Comparison of ENCODE assay signal across 10 cellular contexts in genomic region chr19:15293751-15294505, GRCh38. TPM values are rescaled to one million over a fixed set of nuclear protein-coding genes. Genes with fewer than 3 reads are reported as not detected.
DNase-seq lines count a peak whose midpoint lies in the region; ATAC-seq and TF ChIP-seq lines count a peak whose summit lies in the region.
"Had no signal": no experiment of that assay in that cellular context is flagged by ENCODE, and none has a peak within 500 bp of the region (broad histone marks: within the 10 kb centered on the region; RNA-seq: fewer than 3 reads in every experiment).

No MANE protein-coding gene starts in this region.

- H3K27me3 Mint-ChIP-seq in MCF 10A (ENCODE audit: insufficient read depth, unreplicated experiment) = no peaks in the 10 kb centered on the region
- no peaks in the 10 kb centered on the region for H3K27me3 Mint-ChIP-seq in activated naive CD8-positive, alpha-beta T cell treated with anti-CD3 and anti-CD28 coated beads, Interleukin-2, amount 10 ng/mL, durations not matched to agents 7 days and 5 days

- H3K4me3 ChIP-seq in mammary epithelial cell (replicated peaks in 1 of 3; ENCODE audit: insufficient read depth in 1 of 3, low read depth in 2 of 3, low read length in 3 of 3) = no peak overlapping the region
- no peak overlapping the region for H3K4me3 ChIP-seq in transverse colon
- H3K4me3 ChIP-seq: PC-9 had no signal

- peaks cover 46% of the 10 kb centered on the region for H4K20me1 ChIP-seq in mammary epithelial cell (ENCODE audit: insufficient read depth, low read length)

- peak overlapping the region; percentile 3 for H3K4me3 Mint-ChIP-seq in MCF 10A (ENCODE audit: unreplicated experiment)
- peak overlapping the region; percentile 45 for H3K4me3 Mint-ChIP-seq in activated naive CD8-positive, alpha-beta T cell treated with anti-CD3 and anti-CD28 coated beads, Interleukin-2, amount 10 ng/mL, durations not matched to agents 7 days and 5 days

- H3K4me2 ChIP-seq in mammary epithelial cell (ENCODE audit: insufficient read depth, low read depth, low read length) = no peak overlapping the region
- H3K4me2 ChIP-seq: PC-9 had no signal

- H3K27ac ChIP-seq in mammary epithelial cell (ENCODE audit: insufficient read depth, low read depth, low read length) (no peak overlapping the region), transverse colon (peak overlapping the region; percentile 32 to 57 (median 52))

- DNase-seq in MCF 10A (ENCODE audit: unreplicated experiment) (peak; percentile 49), mammary epithelial cell (no peak), iris pigment epithelial cell (ENCODE audit: low read depth) (peak; percentile 65), transverse colon (no peak)
- no peak for DNase-seq in activated naive CD8-positive, alpha-beta T cell treated with anti-CD3 and anti-CD28 coated beads, Interleukin-2, amount 10 ng/mL, durations not matched to agents 7 days and 5 days
- DNase-seq in effector CD4-positive, alpha-beta T cell = no peak
- DNase-seq: activated effector memory CD4-positive, alpha-beta T cell treated with anti-CD3 and anti-CD28 coated beads, Interleukin-2, amount 50 U/mL, for 16 hours; PC-9 had no signal

- no peak for TF ChIP-seq EP300 in transverse colon (IDR thresholded peaks at IDR 0.05; ENCODE audit: low read depth)

- peaks cover 62% of the 10 kb centered on the region for H3K4me1 ChIP-seq in mammary epithelial cell (ENCODE audit: insufficient read depth, low read length)
- H3K4me1 ChIP-seq in transverse colon = peaks cover 63 to 97% (median 74%) of the 10 kb centered on the region in 4 donors

- no peaks in the 10 kb centered on the region for H3K27me3 ChIP-seq in mammary epithelial cell (ENCODE audit: insufficient read depth, low read length)
- no peaks in the 10 kb centered on the region for H3K27me3 ChIP-seq in transverse colon

- peak overlapping the region; percentile 14 for H3K27ac Mint-ChIP-seq in MCF 10A (ENCODE audit: low read depth, unreplicated experiment)
- peak overlapping the region; percentile 65 for H3K27ac Mint-ChIP-seq in activated naive CD8-positive, alpha-beta T cell treated with anti-CD3 and anti-CD28 coated beads, Interleukin-2, amount 10 ng/mL, durations not matched to agents 7 days and 5 days

- no peak for ATAC-seq in activated naive CD8-positive, alpha-beta T cell treated with anti-CD3 and anti-CD28 coated beads, Interleukin-2, amount 10 ng/mL, durations not matched to agents 7 days and 5 days (ENCODE audit: low read depth)
- no peak for ATAC-seq in HG02840 (IDR thresholded peaks at IDR 0.05; ENCODE audit: low FRiP score, unreplicated experiment)
- no peak for ATAC-seq in HG03460 (IDR thresholded peaks at IDR 0.05; ENCODE audit: unreplicated experiment)

- H3K36me3 ChIP-seq in mammary epithelial cell (ENCODE audit: insufficient read depth, low read length) = peaks cover 6% of the 10 kb centered on the region
- H3K36me3 ChIP-seq in transverse colon = no peaks in the 10 kb centered on the region

- no peaks in the 10 kb centered on the region for H3K9me3 Mint-ChIP-seq in MCF 10A (ENCODE audit: unreplicated experiment)
- H3K9me3 Mint-ChIP-seq in activated naive CD8-positive, alpha-beta T cell treated with anti-CD3 and anti-CD28 coated beads, Interleukin-2, amount 10 ng/mL, durations not matched to agents 7 days and 5 days = no peaks in the 10 kb centered on the region

- dilution Hi-C loops in mammary epithelial cell (cut with HindIII; ENCODE audit: low sequenced_read_pairs) = loop anchor here (5.0 kb wide), 1 partner anchor 33 kb away; no protein-coding TSS in a partner anchor

- WGBS in mammary epithelial cell (ENCODE audit: low coverage, missing lambda C conversion rate) = 43% methylated on average over 10 of the region's 10 CpGs
- 66 to 74% methylated on average over 10 of the region's 10 CpGs for WGBS in transverse colon (ENCODE audit: low coverage in 1 of 2), 2 donors

- TF ChIP-seq POLR2A in transverse colon (IDR thresholded peaks at IDR 0.05) = no peak

- no peak overlapping the region for H3K9ac ChIP-seq in mammary epithelial cell (ENCODE audit: insufficient read depth, low read length)

- H3K79me2 ChIP-seq in mammary epithelial cell (ENCODE audit: insufficient read depth, low read length) = peaks cover 98% of the 10 kb centered on the region

- H3K9me3 ChIP-seq in mammary epithelial cell (replicated peaks; ENCODE audit: insufficient read depth, low read length) = no peaks in the 10 kb centered on the region
- no peaks in the 10 kb centered on the region for H3K9me3 ChIP-seq in transverse colon

- H3K4me1 Mint-ChIP-seq in MCF 10A (ENCODE audit: insufficient read depth, unreplicated experiment) = peaks cover 59% of the 10 kb centered on the region
- peaks cover 67% of the 10 kb centered on the region for H3K4me1 Mint-ChIP-seq in activated naive CD8-positive, alpha-beta T cell treated with anti-CD3 and anti-CD28 coated beads, Interleukin-2, amount 10 ng/mL, durations not matched to agents 7 days and 5 days

- peaks cover 39% of the 10 kb centered on the region for H3K36me3 Mint-ChIP-seq in MCF 10A (ENCODE audit: insufficient read depth, unreplicated experiment)
- peaks cover 9% of the 10 kb centered on the region for H3K36me3 Mint-ChIP-seq in activated naive CD8-positive, alpha-beta T cell treated with anti-CD3 and anti-CD28 coated beads, Interleukin-2, amount 10 ng/mL, durations not matched to agents 7 days and 5 days

- in situ Hi-C loops in mammary epithelial cell (cut with MboI; ENCODE audit: low sequenced_read_pairs in 2 of 2) = no loop called here
- in situ Hi-C loops in transverse colon (cut with MboI; ENCODE audit: low pct_ligation_motif_present in 1 of 4, low pct_unique_long_range_greater_than_20kb in 1 of 4, low sequenced_read_pairs in 3 of 4) = no loop called here

- POLR2A ChIA-PET in MCF 10A (lab: Yijun Ruan, JAX) = interaction anchor here (0.5 to 2.4 kb wide), 6 partner anchors 9 to 86 kb away, joined by 3 to 15 read pairs (median 5); partner anchors contain the start of gene AKAP8
- POLR2A ChIA-PET in activated naive CD8-positive, alpha-beta T cell treated with anti-CD3 and anti-CD28 coated beads, Interleukin-2, amount 10 ng/mL, durations not matched to agents 7 days and 5 days (lab: Charles Lee) = no interaction called here

- no TSS peak for BruUV-seq in MCF 10A (replicated peaks; lab: Mats Ljungman, UMichigan)
- no TSS peak for BruUV-seq in mammary epithelial cell (replicated peaks; lab: Mats Ljungman, UMichigan)

- intact Hi-C loops in MCF 10A (cut with micrococcal nuclease) = no loop called here
- intact Hi-C loops in mammary epithelial cell (cut with micrococcal nuclease) = no loop called here
- intact Hi-C loops in transverse colon (cut with DNase I; ENCODE audit: low total_unique reads) = no loop called here

- CTCF ChIA-PET in MCF 10A (lab: Yijun Ruan, JAX) = interaction anchor here (1.2 to 3.1 kb wide), 2 partner anchors 11 to 37 kb away, joined by 4 to 12 read pairs; no protein-coding TSS in a partner anchor
- CTCF ChIA-PET in mammary epithelial cell (lab: Charles Lee; ENCODE audit: low non-redundant PET) = no interaction called here

- TF ChIP-seq CTCF in MCF 10A (IDR thresholded peaks at IDR 0.05; ENCODE audit: unreplicated experiment) (no peak), mammary epithelial cell (conservative IDR thresholded peaks at IDR 0.05 in 1 of 2, IDR thresholded peaks at IDR 0.05 in 1 of 2; ENCODE audit: extremely low read depth in 1 of 2, insufficient read depth in 1 of 2, low read depth in 1 of 2, low read length in 2 of 2) (no peak), transverse colon (IDR thresholded peaks at IDR 0.05) (no peak)

- H2AFZ ChIP-seq in mammary epithelial cell (ENCODE audit: low read depth, low read length) = no peak overlapping the region
- H2AFZ ChIP-seq: PC-9 had no signal

RNA-seq across cellular contexts. Expression of gene BRD4, which starts 38.4 kb away (rescaled TPM):
- total RNA-seq in MCF 10A (2022) (167 and 189 TPM in 2 replicates), mammary epithelial cell (100 to 1,000 TPM in 1 of 2 donors, 10 to 100 TPM in 1; 22.2 to 113 TPM), transverse colon (10 to 100 TPM; 39.5 to 87.9 (median 61.2) TPM)
- polyA plus RNA-seq in mammary epithelial cell = 9.9 TPM
- polyA minus RNA-seq in mammary epithelial cell = 166 TPM
- 100 to 1,000 TPM; 132 to 134 TPM for total RNA-seq in activated naive CD8-positive, alpha-beta T cell treated with anti-CD3 and anti-CD28 coated beads, Interleukin-2, amount 10 ng/mL, durations not matched to agents 7 days and 5 days

Comparison
In these comparisons a context has a peak if more than half of its experiments do, and no peak if none do; other contexts are left out.
1. DNase-seq: peak in MCF 10A (single experiment) and iris pigment epithelial cell (single experiment); none in mammary epithelial cell (single experiment), activated naive CD8-positive, alpha-beta T cell treated with anti-CD3 and anti-CD28 coated beads, Interleukin-2, amount 10 ng/mL, durations not matched to agents 7 days and 5 days (single experiment), transverse colon (single experiment) and effector CD4-positive, alpha-beta T cell (single experiment).